Comparison of ENCODE assay signal across 13 cellular contexts in the genomic region with DNA sequence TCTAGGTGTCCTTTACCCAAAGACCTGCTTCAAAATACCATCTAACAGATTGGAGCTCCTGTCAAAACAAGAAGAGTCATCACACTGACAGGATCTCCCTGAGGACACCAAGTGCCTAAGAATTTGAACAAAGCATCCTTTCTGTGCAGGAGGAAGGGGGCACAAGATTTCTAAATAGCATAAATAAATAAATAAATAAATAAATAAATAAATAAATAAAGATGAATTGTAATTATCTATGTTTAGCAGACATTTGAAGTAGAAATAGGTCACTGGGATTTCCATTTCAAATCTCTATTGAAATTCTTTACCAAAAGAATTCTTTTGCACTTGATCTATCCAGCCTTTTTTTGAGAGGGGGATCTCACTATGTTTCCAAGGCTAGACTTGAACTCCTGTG.
DNase-seq lines count a peak whose midpoint lies in the region; ATAC-seq and TF ChIP-seq lines count a peak whose summit lies in the region.
"Had no signal": no experiment of that assay in that cellular context is flagged by ENCODE, and none has a peak within 500 bp of the region (broad histone marks: within the 10 kb centered on the region; RNA-seq: fewer than 3 reads in every experiment).

No MANE protein-coding gene starts in this region.

- DNase-seq in DND-41 (no peak), T-helper 17 cell (no peak), colonic mucosa (no peak)
- no peak for DNase-seq in CD4-positive, alpha-beta memory T cell
- DNase-seq: Caco-2, GF-D8, H9, KBM-7 had no signal

- H3K36me3 ChIP-seq in ACC112 (ENCODE audit: insufficient read depth, low read length) (no peaks in the 10 kb centered on the region), DND-41 (ENCODE audit: insufficient read depth, low read length) (no peaks in the 10 kb centered on the region), colonic mucosa (no peaks in the 10 kb centered on the region)
- H3K36me3 ChIP-seq in CD4-positive, alpha-beta memory T cell (ENCODE audit: insufficient read depth, low read length) = no peaks in the 10 kb centered on the region

- H3K4me3 ChIP-seq in ACC112 (ENCODE audit: low read depth, low read length) (peak overlapping the region; percentile 65), DND-41 (ENCODE audit: low read depth in 1 of 2, low read length in 2 of 2) (no peak overlapping the region), colonic mucosa (no peak overlapping the region)
- H3K4me3 ChIP-seq in CD4-positive, alpha-beta memory T cell (ENCODE audit: low read length in 2 of 2) = no peak overlapping the region

- H3K79me2 ChIP-seq in ACC112 (ENCODE audit: control insufficient read depth, insufficient read depth, low read length, unreplicated experiment) = no peaks in the 10 kb centered on the region
- H3K79me2 ChIP-seq in DND-41 (ENCODE audit: insufficient read depth, low read length) = no peaks in the 10 kb centered on the region

- no peak overlapping the region for H2AFZ ChIP-seq in ACC112 (ENCODE audit: low read length, unreplicated experiment)
- no peak overlapping the region for H2AFZ ChIP-seq in DND-41 (ENCODE audit: low read depth, low read length)

- H3K4me1 Mint-ChIP-seq in T-helper 17 cell = peaks cover 23% of the 10 kb centered on the region
- peaks cover 28 to 46% (median 30%) of the 10 kb centered on the region in 4 donors for H3K4me1 Mint-ChIP-seq in CD4-positive, alpha-beta memory T cell

- ATAC-seq in DND-41 (ENCODE audit: insufficient read depth, low read depth) (no peak), T-helper 17 cell (no peak), GM18520 (IDR thresholded peaks at IDR 0.05; ENCODE audit: unreplicated experiment) (no peak)
- ATAC-seq: HepG2 had no signal

- H3K27me3 Mint-ChIP-seq in T-helper 17 cell = no peaks in the 10 kb centered on the region
- H3K27me3 Mint-ChIP-seq in CD4-positive, alpha-beta memory T cell = no peaks in the 10 kb centered on the region
- H3K27me3 Mint-ChIP-seq: CD4-positive, CD25-positive, alpha-beta regulatory T cell; IgD-negative memory B cell had no signal

- intact Hi-C loops in CD4-positive, alpha-beta memory T cell (cut with micrococcal nuclease) = no loop called here
- intact Hi-C loops in colonic mucosa (cut with DNase I) = no loop called here

- H3K4me2 ChIP-seq in DND-41 (ENCODE audit: insufficient read depth, low read length) = peak overlapping the region; percentile 38; the same call in 1 of the 2 replicates

- H3K4me3 Mint-ChIP-seq in T-helper 17 cell = peak overlapping the region; percentile 26
- H3K4me3 Mint-ChIP-seq in CD4-positive, alpha-beta memory T cell = peak overlapping the region in 1 of 8 donors; percentile 52
- H3K4me3 Mint-ChIP-seq: H9, IgD-negative memory B cell had no signal

- POLR2A ChIA-PET in CD4-positive, alpha-beta memory T cell (lab: Charles Lee; ENCODE audit: partially characterized antibody) = no interaction called here

- CTCF ChIA-PET in CD4-positive, alpha-beta memory T cell (lab: Charles Lee; ENCODE audit: partially characterized antibody) = no interaction called here

- H3K4me1 ChIP-seq in ACC112 (ENCODE audit: control insufficient read depth, insufficient read depth, low read length, unreplicated experiment) = no peaks in the 10 kb centered on the region
- peaks cover 5% of the 10 kb centered on the region; the same call in 1 of the 2 replicates for H3K4me1 ChIP-seq in DND-41 (ENCODE audit: insufficient read depth, low read length)
- peaks cover 26% of the 10 kb centered on the region for H3K4me1 ChIP-seq in CD4-positive, alpha-beta memory T cell (ENCODE audit: insufficient read depth, low read length)
- no peaks in the 10 kb centered on the region for H3K4me1 ChIP-seq in colonic mucosa

- peaks cover 0 to 3% (median 0%) of the 10 kb centered on the region in 8 donors for H3K9me3 Mint-ChIP-seq in CD4-positive, alpha-beta memory T cell
- H3K9me3 Mint-ChIP-seq: H9, IgD-negative memory B cell had no signal

- H3K36me3 Mint-ChIP-seq in T-helper 17 cell (ENCODE audit: low read depth) = peaks cover 8% of the 10 kb centered on the region
- H3K36me3 Mint-ChIP-seq in CD4-positive, alpha-beta memory T cell = no peaks in the 10 kb centered on the region
- H3K36me3 Mint-ChIP-seq: CD4-positive, CD25-positive, alpha-beta regulatory T cell; IgD-negative memory B cell had no signal

- no peak for TF ChIP-seq CTCF in DND-41 (IDR thresholded peaks at IDR 0.05; ENCODE audit: borderline replicate concordance, extremely low read depth, low read length, poor library complexity, severe bottlenecking)
- TF ChIP-seq CTCF in colonic mucosa (IDR thresholded peaks at IDR 0.05) = no peak

- H3K9me3 ChIP-seq in DND-41 (ENCODE audit: insufficient read depth, low read length, severe bottlenecking) = no peaks in the 10 kb centered on the region
- no peaks in the 10 kb centered on the region for H3K9me3 ChIP-seq in T-helper 17 cell (ENCODE audit: control insufficient read depth, low read length, poor library complexity, severe bottlenecking)
- H3K9me3 ChIP-seq in CD4-positive, alpha-beta memory T cell (ENCODE audit: control insufficient read depth in 1 of 2, low read length in 2 of 2) = no peaks in the 10 kb centered on the region
- H3K9me3 ChIP-seq in colonic mucosa = no peaks in the 10 kb centered on the region
- H3K9me3 ChIP-seq: Caco-2 had no signal

- H3K9ac ChIP-seq in DND-41 (ENCODE audit: low read depth, low read length) = no peak overlapping the region
- no peak overlapping the region for H3K9ac ChIP-seq in colonic mucosa (ENCODE audit: low read depth in 2 of 2, low read length in 2 of 2)

- H3K27ac Mint-ChIP-seq in T-helper 17 cell = no peak overlapping the region
- no peak overlapping the region for H3K27ac Mint-ChIP-seq in CD4-positive, alpha-beta memory T cell
- H3K27ac Mint-ChIP-seq: H9, IgD-negative memory B cell had no signal

- H3K27ac ChIP-seq in ACC112 (ENCODE audit: low read depth, low read length) = no peak overlapping the region
- no peak overlapping the region for H3K27ac ChIP-seq in DND-41 (ENCODE audit: low read length)
- H3K27ac ChIP-seq in CD4-positive, alpha-beta memory T cell (ENCODE audit: low read depth, low read length) = no peak overlapping the region
- no peak overlapping the region for H3K27ac ChIP-seq in colonic mucosa

- H3K27me3 ChIP-seq in ACC112 (ENCODE audit: insufficient read depth, low read length) = peaks cover 9% of the 10 kb centered on the region; the same call in 1 of the 2 replicates
- H3K27me3 ChIP-seq in DND-41 (ENCODE audit: insufficient read depth, low read length, poor library complexity) = no peaks in the 10 kb centered on the region
- H3K27me3 ChIP-seq in CD4-positive, alpha-beta memory T cell (ENCODE audit: insufficient read depth, low read length) = no peaks in the 10 kb centered on the region
- H3K27me3 ChIP-seq in colonic mucosa = no peaks in the 10 kb centered on the region

- H4K20me1 ChIP-seq in DND-41 (ENCODE audit: insufficient read depth, low read length) = no peaks in the 10 kb centered on the region
